ENCODE assay signal across 17 cellular contexts in genomic region chr9:20032413-20033006, GRCh38.
DNase-seq lines count a peak whose midpoint lies in the region; ATAC-seq, FAIRE-seq and TF ChIP-seq lines count a peak whose summit lies in the region.
"Had no signal": no experiment of that assay in that cellular context is flagged by ENCODE, and none has a peak within 500 bp of the region (broad histone marks: within the 10 kb centered on the region; RNA-seq: fewer than 3 reads in every experiment).

No MANE protein-coding gene starts in this region.

- H3K4me2 ChIP-seq in H9 (ENCODE audit: insufficient read depth, insufficient read length, low read length): no peak overlapping the region

- no peak for DNase-seq in left ventricle myocardium inferior
- no peak for DNase-seq in right atrium auricular region (ENCODE audit: low spot score)
- DNase-seq in foreskin fibroblast: peak; percentile 23 to 37
- DNase-seq in psoas muscle: no peak
- no peak for DNase-seq in H9
- no peak for DNase-seq in frontal cortex (ENCODE audit: low spot score in 2 of 2)
- no peak for DNase-seq in RWPE1 (ENCODE audit: low spot score)
- DNase-seq: Caco-2; NCI-H1417 treated with DMSO at 0.1 percent for 48 hours; NCI-H2029; NCI-H524; NK-92 treated with Interleukin-12 subunit alpha and Interleukin-12 subunit beta, amount 100 ng/mL, for 24 hours; OCI-M1; RPMI8226 had no signal

- H3K23me2 ChIP-seq in H9 (ENCODE audit: insufficient read length, low read depth, low read length, poor library complexity, severe bottlenecking): no peaks in the 10 kb centered on the region

- H2BK20ac ChIP-seq in H9 (ENCODE audit: low read depth, low read length, poor library complexity, severe bottlenecking): no peak overlapping the region

- FAIRE-seq in frontal cortex (lab: Jason Lieb, UNC): no peak

- no peaks in the 10 kb centered on the region for H3K27me3 ChIP-seq in left ventricle myocardium inferior (ENCODE audit: low read depth)
- H3K27me3 ChIP-seq in right atrium auricular region: no peaks in the 10 kb centered on the region
- H3K27me3 ChIP-seq in psoas muscle (ENCODE audit: insufficient read depth in 3 of 3, low read length in 2 of 3): no peaks in the 10 kb centered on the region
- no peaks in the 10 kb centered on the region for H3K27me3 ChIP-seq in H9 (ENCODE audit: insufficient read depth, low read length)

- H2BK120ac ChIP-seq in H9 (ENCODE audit: low read depth, low read length, poor library complexity, severe bottlenecking): no peak overlapping the region

- H2AFZ ChIP-seq in H9 (ENCODE audit: low read length): no peak overlapping the region

- ATAC-seq in psoas muscle: no peak
- ATAC-seq: HCT116 had no signal

- no peak overlapping the region for H2BK12ac ChIP-seq in H9 (ENCODE audit: insufficient read length, low read depth, low read length)

- TF ChIP-seq CTCF in left ventricle myocardium inferior (IDR thresholded peaks at IDR 0.05; ENCODE audit: borderline replicate concordance) (no peak), right atrium auricular region (IDR thresholded peaks at IDR 0.05) (no peak), foreskin fibroblast (IDR thresholded peaks at IDR 0.05; ENCODE audit: low read depth, low read length) (no peak), psoas muscle (IDR thresholded peaks at IDR 0.05) (no peak), H9 (conservative IDR thresholded peaks at IDR 0.05) (no peak), RWPE1 (conservative IDR thresholded peaks at IDR 0.05; ENCODE audit: low read depth) (no peak)

- H3T11ph ChIP-seq in H9 (ENCODE audit: low read length): no peak overlapping the region

- peak overlapping the region in 1 of 3 experiments; percentile 12; a peak in 2 of 7 replicates for H3K27ac Mint-ChIP-seq in H9
- H3K27ac Mint-ChIP-seq: CD14-positive monocyte, IgD-negative memory B cell had no signal

- no peaks in the 10 kb centered on the region for H3K9me3 ChIP-seq in left ventricle myocardium inferior (replicated peaks)
- no peaks in the 10 kb centered on the region for H3K9me3 ChIP-seq in right atrium auricular region
- no peaks in the 10 kb centered on the region for H3K9me3 ChIP-seq in psoas muscle
- no peaks in the 10 kb centered on the region for H3K9me3 ChIP-seq in H9 (ENCODE audit: control insufficient read depth, low read depth, low read length)
- H3K9me3 ChIP-seq: Caco-2 had no signal

- no peak overlapping the region for H3K4me3 ChIP-seq in left ventricle myocardium inferior
- H3K4me3 ChIP-seq in right atrium auricular region: no peak overlapping the region
- no peak overlapping the region for H3K4me3 ChIP-seq in foreskin fibroblast (ENCODE audit: low read depth in 1 of 2, low read length in 2 of 2)
- no peak overlapping the region for H3K4me3 ChIP-seq in psoas muscle

- CTCF ChIA-PET in RWPE1 (lab: Yijun Ruan, JAX): no interaction called here

- no peak overlapping the region for H2BK5ac ChIP-seq in H9 (ENCODE audit: insufficient read length, low read length)

- no peaks in the 10 kb centered on the region for H4K20me1 ChIP-seq in H9 (ENCODE audit: control insufficient read depth, insufficient read depth, insufficient read length)

- H4K5ac ChIP-seq in H9 (ENCODE audit: insufficient read length, low read depth, low read length): no peak overlapping the region

- no peaks in the 10 kb centered on the region for H3K36me3 ChIP-seq in left ventricle myocardium inferior
- no peaks in the 10 kb centered on the region for H3K36me3 ChIP-seq in right atrium auricular region
- no peaks in the 10 kb centered on the region for H3K36me3 ChIP-seq in psoas muscle (ENCODE audit: insufficient read depth in 1 of 2, low read depth in 1 of 2)

- H3K36me3 Mint-ChIP-seq in H9 (ENCODE audit: insufficient read depth in 1 of 3, low read depth in 3 of 3): no peaks in the 10 kb centered on the region
- H3K36me3 Mint-ChIP-seq: CD14-positive monocyte, IgD-negative memory B cell had no signal

- no peaks in the 10 kb centered on the region for H3K79me2 ChIP-seq in H9 (ENCODE audit: insufficient read depth, low read length)

- no peak overlapping the region for H2BK15ac ChIP-seq in H9 (ENCODE audit: low read depth, low read length)

- POLR2A ChIA-PET in RWPE1 (lab: Yijun Ruan, JAX; ENCODE audit: low non-redundant PET): no interaction called here

- no peak overlapping the region for H3K23ac ChIP-seq in H9 (ENCODE audit: insufficient read length, low read depth, low read length)

- H4K8ac ChIP-seq in H9 (replicated peaks; ENCODE audit: insufficient read length, low read depth, low read length): no peak overlapping the region

- no peak overlapping the region for H2AK5ac ChIP-seq in H9 (ENCODE audit: insufficient read length, low read length)

- intact Hi-C loops in left ventricle myocardium inferior (cut with micrococcal nuclease) (no loop called here), psoas muscle (cut with DNase I) (no loop called here)

- H3K56ac ChIP-seq in H9 (ENCODE audit: insufficient read length, low read depth, low read length): no peak overlapping the region

- no peak overlapping the region for H3K4me3 Mint-ChIP-seq in H9
- H3K4me3 Mint-ChIP-seq: CD14-positive monocyte, IgD-negative memory B cell had no signal

- peaks cover 9 to 16% of the 10 kb centered on the region in 2 experiments for H3K4me1 Mint-ChIP-seq in H9
- H3K4me1 Mint-ChIP-seq: CD14-positive monocyte, IgD-negative memory B cell had no signal

- H3K9me3 Mint-ChIP-seq in H9: no peaks in the 10 kb centered on the region
- H3K9me3 Mint-ChIP-seq: CD14-positive monocyte had no signal

- H3K4me1 ChIP-seq in left ventricle myocardium inferior (peaks cover 42% of the 10 kb centered on the region), right atrium auricular region (no peaks in the 10 kb centered on the region), psoas muscle (no peaks in the 10 kb centered on the region), H9 (ENCODE audit: insufficient read depth, low read length) (peaks cover 2% of the 10 kb centered on the region; the same call in 1 of the 2 replicates)

- H3K79me1 ChIP-seq in H9 (ENCODE audit: insufficient read depth, low read depth, low read length, poor library complexity, severe bottlenecking): no peaks in the 10 kb centered on the region

- H3K27me3 Mint-ChIP-seq in H9 (ENCODE audit: low read depth): no peaks in the 10 kb centered on the region
- H3K27me3 Mint-ChIP-seq: IgD-negative memory B cell had no signal

- 65 to 74% (median 73%) methylated on average over 8 of the region's 8 CpGs for WGBS in psoas muscle, 3 donors
- WGBS in H9 (ENCODE audit: extremely low coverage, insufficient read length, low lambda C conversion rate): no CpG with 5 or more reads among the region's 8 CpGs

- no peak overlapping the region for H3K9ac ChIP-seq in H9 (ENCODE audit: extremely low read depth, insufficient read length, low read length)

- H3K4ac ChIP-seq in H9 (ENCODE audit: low read depth, low read length): no peak overlapping the region

- H4K91ac ChIP-seq in H9 (ENCODE audit: insufficient read length, low read depth, low read length): no peak overlapping the region

- no peak overlapping the region for H3K18ac ChIP-seq in H9 (ENCODE audit: insufficient read length, low read depth, low read length)

- H3K14ac ChIP-seq in H9 (ENCODE audit: insufficient read depth, low read length): no peak overlapping the region

- H3K27ac ChIP-seq in left ventricle myocardium inferior (replicated peaks) (peak overlapping the region; percentile 81), right atrium auricular region (peak overlapping the region in 1 of 2 donors; percentile 62), psoas muscle (peak overlapping the region; percentile 19), H9 (ENCODE audit: insufficient read length, low read depth, low read length) (no peak overlapping the region), RWPE1 (no peak overlapping the region)

Comparison
In these comparisons a context has a peak if more than half of its experiments do, and no peak if none do; other contexts are left out.
1. DNase-seq: peak in foreskin fibroblast (2 of 2); none in left ventricle myocardium inferior (single experiment), right atrium auricular region (single experiment), psoas muscle (0 of 2), H9 (single experiment), frontal cortex (0 of 2) and RWPE1 (single experiment).
2. H3K27ac ChIP-seq: peak in left ventricle myocardium inferior (single experiment) and psoas muscle (single experiment); none in H9 (single experiment) and RWPE1 (single experiment).